7 cellular contexts compared by ENCODE assay signal in genomic region chr17:12545877-12546513, GRCh38.
A peak's percentile ranks its signal among the peaks of the same experiment; 100 is the strongest.
DNase-seq lines count a peak whose midpoint lies in the region; ATAC-seq and TF ChIP-seq lines count a peak whose summit lies in the region.

No MANE protein-coding gene starts in this region.

- no peak for TF ChIP-seq POLR2A in adrenal gland (IDR thresholded peaks at IDR 0.05)

- in situ Hi-C loops in GM23248 (cut with MboI) = no loop called here

- H3K9ac ChIP-seq in GM23248 = no peak overlapping the region

- no peak overlapping the region for H3K4me3 Mint-ChIP-seq in stimulated activated naive CD8-positive, alpha-beta T cell treated with anti-CD3 and anti-CD28 coated beads, Interleukin-15, amount 100 ng/mL, for 72 hours

- peak; percentile 42 for ATAC-seq in stimulated activated naive CD8-positive, alpha-beta T cell treated with anti-CD3 and anti-CD28 coated beads, Interleukin-15, amount 100 ng/mL, for 72 hours
- ATAC-seq in HG02588 (IDR thresholded peaks at IDR 0.05; ENCODE audit: unreplicated experiment) = no peak

- H3K9me3 ChIP-seq in GM23248 (ENCODE audit: low read depth) = no peaks in the 10 kb centered on the region
- H3K9me3 ChIP-seq in adrenal gland (replicated peaks in 1 of 3) = no peaks in the 10 kb centered on the region

- H3K27me3 ChIP-seq in GM06990 (replicated peaks; ENCODE audit: control insufficient read depth, insufficient read depth, low read length) (no peaks in the 10 kb centered on the region), GM23248 (replicated peaks; ENCODE audit: insufficient read depth) (no peaks in the 10 kb centered on the region), adrenal gland (no peaks in the 10 kb centered on the region)

- WGBS in GM23248 (ENCODE audit: low coverage in 1 of 2, low lambda C conversion rate in 2 of 2, missing lambda C conversion rate in 2 of 2), 2 experiments = 17 to 19% methylated on average over 9 of the region's 9 CpGs
- 27 to 29% (median 28%) methylated on average over 9 of the region's 9 CpGs for WGBS in adrenal gland, 4 donors

- H3K27ac ChIP-seq in GM23248 (no peak overlapping the region), adrenal gland (no peak overlapping the region)

- DNase-seq in GM06990 (ENCODE audit: extremely low read depth, insufficient read length) (peak; percentile 9), GM23248 (peak; percentile 72), NAMALWA (ENCODE audit: low spot score) (peak; percentile 55), adrenal gland (peak; percentile 15 to 52 (median 20)), iPS DF 19.7 (ENCODE audit: low read depth, low spot score) (peak; percentile 45)
- peak; percentile 4 to 10 for DNase-seq in stimulated activated naive CD8-positive, alpha-beta T cell treated with anti-CD3 and anti-CD28 coated beads, Interleukin-15, amount 100 ng/mL, for 72 hours

- H3K9me3 Mint-ChIP-seq in stimulated activated naive CD8-positive, alpha-beta T cell treated with anti-CD3 and anti-CD28 coated beads, Interleukin-15, amount 100 ng/mL, for 72 hours = peaks cover 0 to under 1% of the 10 kb centered on the region in 2 donors

- H3K79me2 ChIP-seq in GM23248 (ENCODE audit: insufficient read depth) = no peaks in the 10 kb centered on the region

- no peaks in the 10 kb centered on the region for H3K36me3 ChIP-seq in GM06990 (ENCODE audit: control insufficient read depth, insufficient read depth, low read length)
- no peaks in the 10 kb centered on the region for H3K36me3 ChIP-seq in GM23248 (ENCODE audit: low read depth)
- H3K36me3 ChIP-seq in adrenal gland (replicated peaks in 1 of 2) = no peaks in the 10 kb centered on the region

- H4K20me1 ChIP-seq in GM23248 (ENCODE audit: insufficient read depth) = no peaks in the 10 kb centered on the region

- no peaks in the 10 kb centered on the region for H3K9me2 ChIP-seq in GM23248 (ENCODE audit: insufficient read depth)

- no peaks in the 10 kb centered on the region for H3K4me1 Mint-ChIP-seq in stimulated activated naive CD8-positive, alpha-beta T cell treated with anti-CD3 and anti-CD28 coated beads, Interleukin-15, amount 100 ng/mL, for 72 hours

- H3K4me1 ChIP-seq in GM23248 (ENCODE audit: insufficient read depth) (no peaks in the 10 kb centered on the region), adrenal gland (replicated peaks in 1 of 2) (no peaks in the 10 kb centered on the region)

- H3K4me3 ChIP-seq in GM06990 (replicated peaks; ENCODE audit: low read depth, low read length) (no peak overlapping the region), GM23248 (no peak overlapping the region), adrenal gland (no peak overlapping the region)

- TF ChIP-seq CTCF in GM06990 (IDR thresholded peaks at IDR 0.05; ENCODE audit: insufficient read depth, low read length, poor library complexity, severe bottlenecking) (peak; percentile 86), adrenal gland (IDR thresholded peaks at IDR 0.05) (peak; percentile 31 to 63 (median 58))

- H3K27ac Mint-ChIP-seq in stimulated activated naive CD8-positive, alpha-beta T cell treated with anti-CD3 and anti-CD28 coated beads, Interleukin-15, amount 100 ng/mL, for 72 hours = no peak overlapping the region

- no peak overlapping the region for H3K4me2 ChIP-seq in GM23248 (ENCODE audit: unreplicated experiment)

- H3K27me3 Mint-ChIP-seq in stimulated activated naive CD8-positive, alpha-beta T cell treated with anti-CD3 and anti-CD28 coated beads, Interleukin-15, amount 100 ng/mL, for 72 hours = no peaks in the 10 kb centered on the region

- no peak overlapping the region for H2AFZ ChIP-seq in GM23248

- no peaks in the 10 kb centered on the region for H3F3A ChIP-seq in GM23248 (ENCODE audit: insufficient read depth)

- intact Hi-C loops in adrenal gland (cut with DNase I) = no loop called here

Comparison
In these comparisons a context has a peak if more than half of its experiments do, and no peak if none do; other contexts are left out.
1. DNase-seq: peak in every context shown above with its lines; median percentile 72 in GM23248; 55 in NAMALWA; 45 in iPS DF 19.7; 20 in adrenal gland; 9 in GM06990; 7 in stimulated activated naive CD8-positive, alpha-beta T cell treated with anti-CD3 and anti-CD28 coated beads, Interleukin-15, amount 100 ng/mL, for 72 hours.